Comparison of ENCODE assay signal across 24 cellular contexts in genomic region chr4:94626942-94627341, GRCh38.
DNase-seq lines count a peak whose midpoint lies in the region; ATAC-seq and TF ChIP-seq lines count a peak whose summit lies in the region.
"Had no signal": no experiment of that assay in that cellular context is flagged by ENCODE, and none has a peak within 500 bp of the region (broad histone marks: within the 10 kb centered on the region; RNA-seq: fewer than 3 reads in every experiment).

No MANE protein-coding gene starts in this region.

- H3K4me1 ChIP-seq in prostate gland (replicated peaks), result peaks cover 16% of the 10 kb centered on the region
- H3K4me1 ChIP-seq: BLaER1 had no signal

- DNase-seq in LNCaP clone FGC (ENCODE audit: low read depth) (peak; percentile 71), fibroblast of villous mesenchyme (ENCODE audit: low read depth) (peak; percentile 44), prostate gland (ENCODE audit: low spot score) (no peak), head of caudate nucleus (no peak)
- no peak for DNase-seq in activated CD4-positive, CD25-positive, alpha-beta regulatory T cell treated with anti-CD3 and anti-CD28 coated beads, Interleukin-2, amount 50 U/mL, for 72 hours
- DNase-seq: 8988T; ACHN; BE2C; C1 segment of cervical spinal cord; CD4-positive, alpha-beta memory T cell; CD4-positive, CD25-positive, alpha-beta regulatory T cell; CD8-positive, alpha-beta memory T cell; COR-L47; DMS 273 treated with DMSO at 0.1 percent for 48 hours; DMS153; DMS53; DMS79; DND-41; EL; GDM1 had no signal

- intact Hi-C loops in prostate gland (cut with DNase I), result loop anchor here (10.0 kb wide), 1 partner anchor 498 kb away; no protein-coding TSS in a partner anchor
- intact Hi-C loops in head of caudate nucleus (cut with DNase I), result loop anchor here (10.0 kb wide), 1 partner anchor 498 kb away; no protein-coding TSS in a partner anchor

- no peak for ATAC-seq in GM18868 (IDR thresholded peaks at IDR 0.05; ENCODE audit: unreplicated experiment)
- ATAC-seq: GM12878 had no signal

- no peak for TF ChIP-seq POLR2A in prostate gland (IDR thresholded peaks at IDR 0.05)

- no peaks in the 10 kb centered on the region for H3K9me3 ChIP-seq in prostate gland
- H3K9me3 ChIP-seq: BE2C, BLaER1 had no signal

- H3K36me3 ChIP-seq in prostate gland, result no peaks in the 10 kb centered on the region
- H3K36me3 ChIP-seq: BLaER1 had no signal

- no peaks in the 10 kb centered on the region for H3K27me3 ChIP-seq in prostate gland (replicated peaks; ENCODE audit: insufficient read depth)
- H3K27me3 ChIP-seq: BE2C, BLaER1 had no signal

- H3K27ac ChIP-seq in VCaP (peak overlapping the region; percentile 94), prostate gland (peak overlapping the region; percentile 38 to 84)
- H3K27ac ChIP-seq: BLaER1 had no signal

- no peak for TF ChIP-seq CTCF in LNCaP clone FGC (IDR thresholded peaks at IDR 0.05; ENCODE audit: control insufficient read depth, extremely low read depth, insufficient read depth)
- no peak for TF ChIP-seq CTCF in VCaP (conservative IDR thresholded peaks at IDR 0.05)
- no peak for TF ChIP-seq CTCF in fibroblast of villous mesenchyme (IDR thresholded peaks at IDR 0.05; ENCODE audit: insufficient read depth, low read depth, low read length)
- no peak for TF ChIP-seq CTCF in prostate gland (IDR thresholded peaks at IDR 0.05)

- WGBS in prostate gland, result 38% methylated on average over 3 of the region's 3 CpGs

- no peak overlapping the region for H3K4me3 ChIP-seq in LNCaP clone FGC (ENCODE audit: low read depth, low read length)
- H3K4me3 ChIP-seq in fibroblast of villous mesenchyme (ENCODE audit: low read depth, low read length), result no peak overlapping the region
- no peak overlapping the region for H3K4me3 ChIP-seq in prostate gland
- H3K4me3 ChIP-seq: BLaER1, GM12878 had no signal

Comparison
In these comparisons a context has a peak if more than half of its experiments do, and no peak if none do; other contexts are left out.
1. DNase-seq: peak in LNCaP clone FGC (single experiment) and fibroblast of villous mesenchyme (single experiment); none in prostate gland (single experiment), head of caudate nucleus (0 of 42) and activated CD4-positive, CD25-positive, alpha-beta regulatory T cell treated with anti-CD3 and anti-CD28 coated beads, Interleukin-2, amount 50 U/mL, for 72 hours (single experiment).